Comparison of ENCODE assay signal across 13 cellular contexts in the genomic region with DNA sequence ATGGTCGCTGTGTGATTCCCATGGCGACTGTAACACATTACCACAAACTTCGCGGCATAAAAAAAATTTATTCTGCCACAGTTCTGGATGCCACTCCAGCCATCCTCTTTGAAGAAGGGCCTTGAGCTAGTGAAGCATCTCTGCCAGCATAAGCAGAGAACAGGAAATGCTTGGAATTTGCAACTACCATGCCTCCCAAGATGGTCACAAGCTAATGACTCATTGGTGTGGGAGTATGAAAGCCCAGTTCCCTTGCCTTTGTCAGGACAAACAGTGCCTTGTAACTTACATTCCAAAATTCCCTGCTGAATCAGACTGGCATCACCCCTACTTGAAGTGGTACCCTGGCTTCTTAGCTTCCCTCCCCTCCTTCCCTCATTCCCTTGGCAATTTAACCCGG.
DNase-seq lines count a peak whose midpoint lies in the region; FAIRE-seq and TF ChIP-seq lines count a peak whose summit lies in the region.
"Had no signal": no experiment of that assay in that cellular context is flagged by ENCODE, and none has a peak within 500 bp of the region (broad histone marks: within the 10 kb centered on the region; RNA-seq: fewer than 3 reads in every experiment).

No MANE protein-coding gene starts in this region.

- CTCF ChIA-PET in A673 (lab: Charles Lee): interaction anchor here (0.6 to 0.7 kb wide), 3 partner anchors 26 to 84 kb away, joined by 3 to 5 read pairs (median 3); no protein-coding TSS in a partner anchor
- CTCF ChIA-PET in GM10248 (lab: Yijun Ruan, JAX): no interaction called here

- no peak overlapping the region; the same call in 1 of the 2 replicates for H3K4me3 Mint-ChIP-seq in HFFc6
- H3K4me3 Mint-ChIP-seq: memory B cell; stimulated activated naive CD8-positive, alpha-beta T cell treated with anti-CD3 and anti-CD28 coated beads, Interleukin-15, Interleukin-2, amounts not matched to agents 100 ng/mL and 50 ng/mL, for 24 hours; T-helper 1 cell treated with Interleukin-12 subunit alpha and Interleukin-12 subunit beta and Interleukin-4 antibody, amounts not matched to agents 30 μg/mL and 1 μg/mL, for 36 hours had no signal

- no peaks in the 10 kb centered on the region for H4K20me1 ChIP-seq in keratinocyte (ENCODE audit: control insufficient read depth, extremely low read depth, insufficient read depth, low read length)

- H3K9me1 ChIP-seq in keratinocyte (ENCODE audit: control insufficient read depth, extremely low read depth, insufficient read depth, low read length): no peaks in the 10 kb centered on the region

- peaks cover 2% of the 10 kb centered on the region; the same call in 1 of the 2 replicates for H3K27me3 Mint-ChIP-seq in HFFc6 (ENCODE audit: insufficient read depth)
- H3K27me3 Mint-ChIP-seq: memory B cell; stimulated activated naive CD8-positive, alpha-beta T cell treated with anti-CD3 and anti-CD28 coated beads, Interleukin-15, Interleukin-2, amounts not matched to agents 100 ng/mL and 50 ng/mL, for 24 hours had no signal

- H3K79me2 ChIP-seq in keratinocyte (ENCODE audit: control insufficient read depth, insufficient read depth, low read length): no peaks in the 10 kb centered on the region

- H3K27me3 ChIP-seq in A673 (replicated peaks; ENCODE audit: insufficient read depth, low read depth, low read length, poor library complexity) (no peaks in the 10 kb centered on the region), keratinocyte (ENCODE audit: control insufficient read depth, extremely low read depth, insufficient read depth, low read length) (no peaks in the 10 kb centered on the region), right atrium auricular region (no peaks in the 10 kb centered on the region)

- dilution Hi-C loops in keratinocyte (cut with MboI; ENCODE audit: extremely low pct_ligation_motif_present, low sequenced_read_pairs): no loop called here

- no peak overlapping the region for H2AFZ ChIP-seq in keratinocyte (ENCODE audit: control insufficient read depth, low read length)

- no peaks in the 10 kb centered on the region for H3K4me1 ChIP-seq in A673 (ENCODE audit: insufficient read depth, low read length, poor library complexity, severe bottlenecking)
- H3K4me1 ChIP-seq in keratinocyte (ENCODE audit: control insufficient read depth, extremely low read depth, insufficient read depth, low read length): no peaks in the 10 kb centered on the region
- peaks cover 0 to 4% of the 10 kb centered on the region in 2 donors for H3K4me1 ChIP-seq in right atrium auricular region

- H3K4me1 Mint-ChIP-seq in HFFc6 (ENCODE audit: low read depth): peaks cover 26% of the 10 kb centered on the region
- H3K4me1 Mint-ChIP-seq: memory B cell had no signal

- H3K4me3 ChIP-seq in A673 (ENCODE audit: low read depth, low read length, poor library complexity, severe bottlenecking) (no peak overlapping the region), keratinocyte (ENCODE audit: control insufficient read depth in 2 of 3, extremely low read depth in 1 of 3, insufficient read depth in 2 of 3, low read depth in 1 of 3, low read length in 3 of 3) (no peak overlapping the region), right atrium auricular region (no peak overlapping the region)

- peak overlapping the region; percentile 89 for H3K27ac Mint-ChIP-seq in HFFc6
- H3K27ac Mint-ChIP-seq: memory B cell; stimulated activated naive CD8-positive, alpha-beta T cell treated with anti-CD3 and anti-CD28 coated beads, Interleukin-15, Interleukin-2, amounts not matched to agents 100 ng/mL and 50 ng/mL, for 24 hours; T-helper 1 cell treated with Interleukin-12 subunit alpha and Interleukin-12 subunit beta and Interleukin-4 antibody, amounts not matched to agents 30 μg/mL and 1 μg/mL, for 36 hours had no signal

- POLR2A ChIA-PET in A673 (lab: Charles Lee; ENCODE audit: low non-redundant PET) (no interaction called here), GM10248 (lab: Yijun Ruan, JAX) (no interaction called here)

- no peaks in the 10 kb centered on the region for H3K36me3 Mint-ChIP-seq in HFFc6 (ENCODE audit: low read depth)
- H3K36me3 Mint-ChIP-seq: memory B cell had no signal

- DNase-seq in A673 (ENCODE audit: low spot score): peak; percentile 75
- peak; percentile 83 for DNase-seq in HFFc6
- DNase-seq in astrocyte of the hippocampus (ENCODE audit: low read depth, low spot score): peak; percentile 90
- peak; percentile 13 for DNase-seq in keratinocyte (ENCODE audit: low read depth, low spot score)
- no peak for DNase-seq in NCI-H1436 treated with DMSO at 0.1 percent for 48 hours (lab: John Stamatoyannopoulos, UW)
- DNase-seq in right atrium auricular region (ENCODE audit: low spot score): no peak
- DNase-seq in GM10248 (ENCODE audit: extremely low spot score): no peak
- DNase-seq in NCI-H2029 (lab: John Stamatoyannopoulos, UW): no peak
- DNase-seq: NCI-H187 had no signal

- no peaks in the 10 kb centered on the region for H3K9me3 ChIP-seq in A673 (ENCODE audit: low read depth, low read length, poor library complexity, severe bottlenecking)
- H3K9me3 ChIP-seq in keratinocyte (ENCODE audit: control insufficient read depth, low read depth, low read length): no peaks in the 10 kb centered on the region
- H3K9me3 ChIP-seq in right atrium auricular region: no peaks in the 10 kb centered on the region

- H3K27ac ChIP-seq in A673 (ENCODE audit: low read depth, low read length, poor library complexity, severe bottlenecking): no peak overlapping the region
- H3K27ac ChIP-seq in keratinocyte (ENCODE audit: control insufficient read depth, insufficient read depth, low read length): no peak overlapping the region
- H3K27ac ChIP-seq in right atrium auricular region: no peak overlapping the region
- H3K27ac ChIP-seq: C4-2B had no signal

- H3K9me3 Mint-ChIP-seq in HFFc6: peaks cover 5% of the 10 kb centered on the region; the same call in 1 of the 2 replicates
- H3K9me3 Mint-ChIP-seq: stimulated activated naive CD8-positive, alpha-beta T cell treated with anti-CD3 and anti-CD28 coated beads, Interleukin-15, Interleukin-2, amounts not matched to agents 100 ng/mL and 50 ng/mL, for 24 hours; T-helper 1 cell treated with Interleukin-12 subunit alpha and Interleukin-12 subunit beta and Interleukin-4 antibody, amounts not matched to agents 30 μg/mL and 1 μg/mL, for 36 hours had no signal

- H3K36me3 ChIP-seq in A673 (ENCODE audit: insufficient read depth, low read length, poor library complexity, severe bottlenecking) (no peaks in the 10 kb centered on the region), keratinocyte (ENCODE audit: control insufficient read depth in 2 of 2, extremely low read depth in 1 of 2, insufficient read depth in 2 of 2, low read length in 2 of 2) (no peaks in the 10 kb centered on the region), right atrium auricular region (no peaks in the 10 kb centered on the region)

- no TSS peak for BruUV-seq in A673 (replicated peaks; lab: Mats Ljungman, UMichigan)

- intact Hi-C loops in A673 (cut with micrococcal nuclease; ENCODE audit: unreplicated experiment): no loop called here

- TF ChIP-seq CTCF in A673 (conservative IDR thresholded peaks at IDR 0.05; ENCODE audit: low read depth, low read length): no peak
- TF ChIP-seq CTCF in HFFc6 (IDR thresholded peaks at IDR 0.05): no peak
- TF ChIP-seq CTCF in keratinocyte (optimal IDR thresholded peaks at IDR 0.05 in 1 of 3, IDR thresholded peaks at IDR 0.05 in 1 of 3, conservative IDR thresholded peaks at IDR 0.05 in 1 of 3; ENCODE audit: extremely low read depth in 1 of 3, insufficient read depth in 2 of 3, low read length in 3 of 3): no peak
- TF ChIP-seq CTCF in right atrium auricular region (IDR thresholded peaks at IDR 0.05): no peak
- no peak for TF ChIP-seq CTCF in GM10248 (IDR thresholded peaks at IDR 0.05; ENCODE audit: control extremely low read depth, extremely low read depth, low read depth, missing control alignments)

- no peak overlapping the region for H3K9ac ChIP-seq in keratinocyte (ENCODE audit: control insufficient read depth, extremely low read depth, insufficient read depth, low read length)

- peak; percentile 97 for FAIRE-seq in keratinocyte (lab: Jason Lieb, UNC)

- no peak overlapping the region for H3K4me2 ChIP-seq in keratinocyte (ENCODE audit: control insufficient read depth, extremely low read depth, insufficient read depth, low read depth, low read length)

Comparison
In these comparisons a context has a peak if more than half of its experiments do, and no peak if none do; other contexts are left out.
1. DNase-seq: peak in A673 (single experiment), HFFc6 (single experiment), astrocyte of the hippocampus (single experiment) and keratinocyte (single experiment); none in NCI-H1436 treated with DMSO at 0.1 percent for 48 hours (single experiment), right atrium auricular region (single experiment), GM10248 (single experiment) and NCI-H2029 (single experiment).